8 cellular contexts compared by ENCODE assay signal in genomic region chr1:227945891-227946623, GRCh38. TPM values are rescaled to one million over a fixed set of nuclear protein-coding genes. Genes with fewer than 3 reads are reported as not detected.
DNase-seq lines count a peak whose midpoint lies in the region; FAIRE-seq and TF ChIP-seq lines count a peak whose summit lies in the region.

No MANE protein-coding gene starts in this region.

- 52 to 64% methylated on average over 15 to 19 of the region's 19 CpGs for WGBS in mesodermal cell (ENCODE audit: insufficient coverage in 2 of 2), 2 experiments
- 8% methylated on average over 19 of the region's 19 CpGs for WGBS in urinary bladder

- H3K4me1 ChIP-seq in HEK293 (ENCODE audit: control insufficient read depth, insufficient read depth, low read length) (peaks cover 14% of the 10 kb centered on the region), duodenal mucosa (ENCODE audit: control insufficient read depth in 1 of 2, insufficient read depth in 2 of 2, low read length in 2 of 2) (peaks cover 8 to 19% of the 10 kb centered on the region in 2 donors), mesodermal cell (ENCODE audit: control insufficient read depth, insufficient read depth, low read length, poor library complexity, severe bottlenecking) (peaks cover 19% of the 10 kb centered on the region), urinary bladder (ENCODE audit: insufficient read depth) (no peaks in the 10 kb centered on the region)

- CTCF ChIA-PET in HEK293 (lab: Yijun Ruan, JAX): interaction anchor here (0.6 to 3.0 kb wide), 9 partner anchors 138 to 497 kb away, joined by 3 to 42 read pairs (median 4); no protein-coding TSS in a partner anchor

- H3K9me3 ChIP-seq in HEK293 (ENCODE audit: control insufficient read depth, insufficient read depth, low read depth, low read length): no peaks in the 10 kb centered on the region
- no peaks in the 10 kb centered on the region for H3K9me3 ChIP-seq in duodenal mucosa (ENCODE audit: control insufficient read depth in 1 of 2, low read length in 2 of 2)
- H3K9me3 ChIP-seq in mesodermal cell (ENCODE audit: control insufficient read depth, low read length): no peaks in the 10 kb centered on the region

- no peak for TF ChIP-seq CTCF in HEK293 (tag by site-specific recombination; IDR thresholded peaks at IDR 0.05)

- peaks cover 12 to 17% of the 10 kb centered on the region in 2 donors for H3K27me3 ChIP-seq in duodenal mucosa (ENCODE audit: control insufficient read depth in 1 of 2, insufficient read depth in 2 of 2, low read length in 2 of 2)

- peak overlapping the region; percentile 22 for H3K4me3 ChIP-seq in HEK293 (ENCODE audit: low read depth, low read length)
- peak overlapping the region; percentile 17 to 45 for H3K4me3 ChIP-seq in duodenal mucosa (ENCODE audit: low read depth in 1 of 2, low read length in 2 of 2)
- H3K4me3 ChIP-seq in mesodermal cell (ENCODE audit: extremely low read depth, insufficient read depth, low read length, poor library complexity, severe bottlenecking): peak overlapping the region; percentile 37
- H3K4me3 ChIP-seq in urinary bladder (ENCODE audit: low read depth, low read length): peak overlapping the region; percentile 56

- FAIRE-seq in RCC 7860 (lab: Jason Lieb, UNC): no peak

- peak overlapping the region in 1 of 2 donors; percentile 51 for H3K9ac ChIP-seq in duodenal mucosa (ENCODE audit: low read depth in 1 of 2, low read length in 2 of 2)

- H3K27ac ChIP-seq in HEK293 (ENCODE audit: extremely low read depth, low read depth, low read length) (no peak overlapping the region; the same call in 1 of the 2 replicates), duodenal mucosa (ENCODE audit: low read depth, low read length) (peak overlapping the region; percentile 17), mesodermal cell (ENCODE audit: low read depth, low read length, severe bottlenecking) (no peak overlapping the region), urinary bladder (ENCODE audit: low read depth) (peak overlapping the region; percentile 5)

- DNase-seq in NCI-H2227 (lab: John Stamatoyannopoulos, UW; ENCODE audit: unreplicated experiment) (peak; percentile 46), NCI-H2227 treated with DMSO at 0.1 percent for 48 hours (lab: John Stamatoyannopoulos, UW) (no peak), RCC 7860 (ENCODE audit: low spot score) (peak; percentile 31), NCI-H345 (lab: John Stamatoyannopoulos, UW) (no peak)

- H3K36me3 ChIP-seq in HEK293 (ENCODE audit: control insufficient read depth in 2 of 2, insufficient read depth in 1 of 2, low read length in 2 of 2) (no peaks in the 10 kb centered on the region), duodenal mucosa (ENCODE audit: control insufficient read depth in 1 of 2, insufficient read depth in 2 of 2, low read length in 2 of 2) (no peaks in the 10 kb centered on the region), mesodermal cell (ENCODE audit: control insufficient read depth, insufficient read depth, low read length) (no peaks in the 10 kb centered on the region), urinary bladder (ENCODE audit: insufficient read depth) (no peaks in the 10 kb centered on the region)

- POLR2A ChIA-PET in HEK293 (lab: Yijun Ruan, JAX): no interaction called here

TF ChIP-seq in HEK293, 187 proteins besides CTCF, POLR2A, EP300 and RAD21 (continues in another document):
- TF ChIP-seq, protein P1, sequence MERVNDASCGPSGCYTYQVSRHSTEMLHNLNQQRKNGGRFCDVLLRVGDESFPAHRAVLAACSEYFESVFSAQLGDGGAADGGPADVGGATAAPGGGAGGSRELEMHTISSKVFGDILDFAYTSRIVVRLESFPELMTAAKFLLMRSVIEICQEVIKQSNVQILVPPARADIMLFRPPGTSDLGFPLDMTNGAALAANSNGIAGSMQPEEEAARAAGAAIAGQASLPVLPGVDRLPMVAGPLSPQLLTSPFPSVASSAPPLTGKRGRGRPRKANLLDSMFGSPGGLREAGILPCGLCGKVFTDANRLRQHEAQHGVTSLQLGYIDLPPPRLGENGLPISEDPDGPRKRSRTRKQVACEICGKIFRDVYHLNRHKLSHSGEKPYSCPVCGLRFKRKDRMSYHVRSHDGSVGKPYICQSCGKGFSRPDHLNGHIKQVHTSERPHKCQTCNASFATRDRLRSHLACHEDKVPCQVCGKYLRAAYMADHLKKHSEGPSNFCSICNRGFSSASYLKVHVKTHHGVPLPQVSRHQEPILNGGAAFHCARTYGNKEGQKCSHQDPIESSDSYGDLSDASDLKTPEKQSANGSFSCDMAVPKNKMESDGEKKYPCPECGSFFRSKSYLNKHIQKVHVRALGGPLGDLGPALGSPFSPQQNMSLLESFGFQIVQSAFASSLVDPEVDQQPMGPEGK (tag by site-specific recombination; IDR thresholded peaks at IDR 0.05): no peak
- TF ChIP-seq ZNF114 (tag by site-specific recombination; IDR thresholded peaks at IDR 0.05) (no peak), GFI1B (tag by site-specific recombination; IDR thresholded peaks at IDR 0.05) (no peak), ZNF76 (tag by site-specific recombination; IDR thresholded peaks at IDR 0.05; ENCODE audit: borderline replicate concordance, low read depth) (no peak), ZNF311 (tag by site-specific recombination; IDR thresholded peaks at IDR 0.05; ENCODE audit: borderline replicate concordance) (no peak), ZNF302 (tag by site-specific recombination; IDR thresholded peaks at IDR 0.05; ENCODE audit: low read depth) (no peak), PRDM1 (tag by site-specific recombination; IDR thresholded peaks at IDR 0.05) (no peak), ZXDB (tag by site-specific recombination; IDR thresholded peaks at IDR 0.05) (no peak), ZNF335 (tag by site-specific recombination; conservative IDR thresholded peaks at IDR 0.05) (peak; percentile 76), ZNF660 (tag by site-specific recombination; IDR thresholded peaks at IDR 0.05) (no peak), ZIC2 (tag by site-specific recombination; IDR thresholded peaks at IDR 0.05) (peak; percentile 93)
- TF ChIP-seq, protein P2, sequence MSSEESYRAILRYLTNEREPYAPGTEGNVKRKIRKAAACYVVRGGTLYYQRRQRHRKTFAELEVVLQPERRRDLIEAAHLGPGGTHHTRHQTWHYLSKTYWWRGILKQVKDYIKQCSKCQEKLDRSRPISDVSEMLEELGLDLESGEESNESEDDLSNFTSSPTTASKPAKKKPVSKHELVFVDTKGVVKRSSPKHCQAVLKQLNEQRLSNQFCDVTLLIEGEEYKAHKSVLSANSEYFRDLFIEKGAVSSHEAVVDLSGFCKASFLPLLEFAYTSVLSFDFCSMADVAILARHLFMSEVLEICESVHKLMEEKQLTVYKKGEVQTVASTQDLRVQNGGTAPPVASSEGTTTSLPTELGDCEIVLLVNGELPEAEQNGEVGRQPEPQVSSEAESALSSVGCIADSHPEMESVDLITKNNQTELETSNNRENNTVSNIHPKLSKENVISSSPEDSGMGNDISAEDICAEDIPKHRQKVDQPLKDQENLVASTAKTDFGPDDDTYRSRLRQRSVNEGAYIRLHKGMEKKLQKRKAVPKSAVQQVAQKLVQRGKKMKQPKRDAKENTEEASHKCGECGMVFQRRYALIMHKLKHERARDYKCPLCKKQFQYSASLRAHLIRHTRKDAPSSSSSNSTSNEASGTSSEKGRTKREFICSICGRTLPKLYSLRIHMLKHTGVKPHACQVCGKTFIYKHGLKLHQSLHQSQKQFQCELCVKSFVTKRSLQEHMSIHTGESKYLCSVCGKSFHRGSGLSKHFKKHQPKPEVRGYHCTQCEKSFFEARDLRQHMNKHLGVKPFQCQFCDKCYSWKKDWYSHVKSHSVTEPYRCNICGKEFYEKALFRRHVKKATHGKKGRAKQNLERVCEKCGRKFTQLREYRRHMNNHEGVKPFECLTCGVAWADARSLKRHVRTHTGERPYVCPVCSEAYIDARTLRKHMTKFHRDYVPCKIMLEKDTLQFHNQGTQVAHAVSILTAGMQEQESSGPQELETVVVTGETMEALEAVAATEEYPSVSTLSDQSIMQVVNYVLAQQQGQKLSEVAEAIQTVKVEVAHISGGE (tag by site-specific recombination; conservative IDR thresholded peaks at IDR 0.05; ENCODE audit: low read depth): no peak
- TF ChIP-seq, protein P3, sequence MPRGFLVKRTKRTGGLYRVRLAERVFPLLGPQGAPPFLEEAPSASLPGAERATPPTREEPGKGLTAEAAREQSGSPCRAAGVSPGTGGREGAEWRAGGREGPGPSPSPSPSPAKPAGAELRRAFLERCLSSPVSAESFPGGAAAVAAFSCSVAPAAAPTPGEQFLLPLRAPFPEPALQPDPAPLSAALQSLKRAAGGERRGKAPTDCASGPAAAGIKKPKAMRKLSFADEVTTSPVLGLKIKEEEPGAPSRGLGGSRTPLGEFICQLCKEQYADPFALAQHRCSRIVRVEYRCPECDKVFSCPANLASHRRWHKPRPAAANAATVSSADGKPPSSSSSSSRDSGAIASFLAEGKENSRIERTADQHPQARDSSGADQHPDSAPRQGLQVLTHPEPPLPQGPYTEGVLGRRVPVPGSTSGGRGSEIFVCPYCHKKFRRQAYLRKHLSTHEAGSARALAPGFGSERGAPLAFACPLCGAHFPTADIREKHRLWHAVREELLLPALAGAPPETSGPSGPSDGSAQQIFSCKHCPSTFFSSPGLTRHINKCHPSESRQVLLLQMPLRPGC (tag by site-specific recombination; IDR thresholded peaks at IDR 0.05): no peak
- TF ChIP-seq, protein P4, sequence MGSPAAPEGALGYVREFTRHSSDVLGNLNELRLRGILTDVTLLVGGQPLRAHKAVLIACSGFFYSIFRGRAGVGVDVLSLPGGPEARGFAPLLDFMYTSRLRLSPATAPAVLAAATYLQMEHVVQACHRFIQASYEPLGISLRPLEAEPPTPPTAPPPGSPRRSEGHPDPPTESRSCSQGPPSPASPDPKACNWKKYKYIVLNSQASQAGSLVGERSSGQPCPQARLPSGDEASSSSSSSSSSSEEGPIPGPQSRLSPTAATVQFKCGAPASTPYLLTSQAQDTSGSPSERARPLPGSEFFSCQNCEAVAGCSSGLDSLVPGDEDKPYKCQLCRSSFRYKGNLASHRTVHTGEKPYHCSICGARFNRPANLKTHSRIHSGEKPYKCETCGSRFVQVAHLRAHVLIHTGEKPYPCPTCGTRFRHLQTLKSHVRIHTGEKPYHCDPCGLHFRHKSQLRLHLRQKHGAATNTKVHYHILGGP (tag by site-specific recombination; IDR thresholded peaks at IDR 0.05): no peak

RNA-seq across cellular contexts. Expression of gene WNT9A, which starts 1.7 kb away (rescaled TPM):
- polyA plus RNA-seq in mesodermal cell (2013, experiment 1 of 2): 1.3 TPM
- 0.81 TPM for polyA plus RNA-seq in mesodermal cell (2013, experiment 2 of 2)
- 2.7 TPM for total RNA-seq in urinary bladder
- 9.4 TPM for polyA plus RNA-seq in urinary bladder

Comparison
In these comparisons a context has a peak if more than half of its experiments do, and no peak if none do; other contexts are left out.
1. DNase-seq: peak in NCI-H2227 (single experiment) and RCC 7860 (single experiment); none in NCI-H2227 treated with DMSO at 0.1 percent for 48 hours (single experiment) and NCI-H345 (single experiment).
2. H3K27ac ChIP-seq: peak in duodenal mucosa (single experiment) and urinary bladder (single experiment); none in HEK293 (single experiment) and mesodermal cell (single experiment).
3. Peak in every context shown above with its lines, with median percentiles within 50 percentile points of each other: H3K4me3 ChIP-seq.